1 cellular context compared by ENCODE assay signal in genomic region chrX:28585767-28586166, GRCh38.
TF ChIP-seq lines count a peak whose summit lies in the region.

No MANE protein-coding gene starts in this region.

TF ChIP-seq in HCT116, 20 proteins besides CTCF, POLR2A, EP300 and RAD21 (continued from another document):
- TF ChIP-seq MAX (IDR thresholded peaks at IDR 0.05) (no peak), SIN3A (IDR thresholded peaks at IDR 0.05; ENCODE audit: low read depth) (no peak), POLR2AphosphoS5 (IDR thresholded peaks at IDR 0.05; ENCODE audit: low read depth, low read length) (no peak), EZH2phosphoT487 (IDR thresholded peaks at IDR 0.05; ENCODE audit: borderline replicate concordance) (no peak)
